8 cellular contexts compared by ENCODE assay signal in the genomic region with DNA sequence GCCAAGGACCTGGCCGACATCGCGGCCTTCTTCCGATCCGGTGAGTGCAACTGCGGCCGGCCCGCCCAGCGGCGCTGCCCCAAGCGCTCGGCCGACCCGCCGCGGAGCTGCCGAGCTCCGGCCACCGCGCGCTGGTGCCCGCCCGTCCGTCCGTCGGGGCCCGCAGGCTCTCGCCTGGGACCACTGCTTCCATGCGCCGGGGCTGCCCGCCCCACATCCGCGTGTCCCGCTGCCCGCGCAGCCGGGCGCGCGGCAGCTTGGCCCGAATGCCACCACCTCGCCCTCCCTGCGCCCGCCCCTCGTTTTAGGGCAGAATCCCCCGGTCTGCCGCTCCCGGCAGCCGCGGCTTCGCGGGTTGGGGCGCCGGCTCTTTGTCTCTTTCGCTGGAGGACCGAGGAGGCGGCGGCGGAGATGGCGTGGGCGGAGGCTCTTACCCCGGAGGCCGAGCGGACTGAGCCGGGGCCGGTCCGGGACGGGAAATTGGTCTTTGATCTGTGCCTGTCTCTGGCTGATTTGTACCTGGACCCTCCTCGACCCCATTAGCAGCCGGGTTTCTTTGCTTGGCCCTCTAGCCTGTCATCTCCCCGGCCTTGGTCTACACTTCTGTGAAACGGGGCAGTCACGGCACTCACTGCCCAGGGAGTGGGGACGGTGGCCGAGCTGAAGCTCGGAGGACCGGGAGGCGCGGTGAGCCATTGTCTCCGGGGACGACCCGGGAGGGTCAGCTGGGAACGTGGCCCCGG. TPM values are rescaled to one million over a fixed set of nuclear protein-coding genes. Genes with fewer than 3 reads are reported as not detected.
DNase-seq lines count a peak whose midpoint lies in the region; ATAC-seq and TF ChIP-seq lines count a peak whose summit lies in the region.

No MANE protein-coding gene starts in this region.

- H3K4me1 Mint-ChIP-seq in CD8-positive, alpha-beta T cell (ENCODE audit: low read depth), result peaks cover 11% of the 10 kb centered on the region
- peaks cover 43% of the 10 kb centered on the region for H3K4me1 Mint-ChIP-seq in endothelial cell (ENCODE audit: unreplicated experiment)

- H3K27me3 ChIP-seq in CD8-positive, alpha-beta T cell (ENCODE audit: insufficient read depth, low read length), result no peaks in the 10 kb centered on the region
- no peaks in the 10 kb centered on the region for H3K27me3 ChIP-seq in thyroid gland

- no peak overlapping the region for H3K27ac ChIP-seq in CD8-positive, alpha-beta T cell (ENCODE audit: low read depth, low read length)
- peak overlapping the region; percentile 74 to 94 (median 92) for H3K27ac ChIP-seq in thyroid gland

- peak in 4 of 7 experiments; percentile 23 to 51 (median 30) for DNase-seq in CD8-positive, alpha-beta T cell
- DNase-seq in GM20000 (ENCODE audit: low spot score), result peak; percentile 78
- peak; percentile 49 for DNase-seq in HK-2 (ENCODE audit: unreplicated experiment)
- DNase-seq in activated CD4-positive, alpha-beta T cell treated with anti-CD3 and anti-CD28 coated beads, Interleukin-2, amount 50 U/mL, for 48 hours, result peak; percentile 32 to 44
- peak; percentile 43 for DNase-seq in endothelial cell (ENCODE audit: low spot score)
- peak; percentile 43 for DNase-seq in myocyte (ENCODE audit: low read depth)
- peak; percentile 40 to 44 for DNase-seq in thyroid gland
- no peak for DNase-seq in epidermal melanocyte (ENCODE audit: insufficient read length, low spot score)

- H3K4me1 ChIP-seq in CD8-positive, alpha-beta T cell (ENCODE audit: insufficient read depth, low read length), result peaks cover 13% of the 10 kb centered on the region
- peaks cover 14 to 22% of the 10 kb centered on the region in 2 donors for H3K4me1 ChIP-seq in thyroid gland

- no peak for ATAC-seq in CD8-positive, alpha-beta T cell

- no peaks in the 10 kb centered on the region for H3K9me3 Mint-ChIP-seq in CD8-positive, alpha-beta T cell
- no peaks in the 10 kb centered on the region for H3K9me3 Mint-ChIP-seq in endothelial cell (ENCODE audit: unreplicated experiment)

- H3K4me3 ChIP-seq in CD8-positive, alpha-beta T cell (ENCODE audit: low read depth, low read length), result peak overlapping the region; percentile 60
- H3K4me3 ChIP-seq in thyroid gland (replicated peaks in 1 of 3), result peak overlapping the region; percentile 68 to 86 (median 78)

- intact Hi-C loops in CD8-positive, alpha-beta T cell (cut with DNase I, micrococcal nuclease), result loop anchor here (5.0 to 10.0 kb wide), 6 partner anchors 118 to 851 kb away; a partner anchor contains a TSS
- intact Hi-C loops in thyroid gland (cut with DNase I), result loop anchor here (10.0 kb wide), 1 partner anchor 121 kb away; no protein-coding TSS in a partner anchor

- H3K27ac Mint-ChIP-seq in CD8-positive, alpha-beta T cell, result no peak overlapping the region
- H3K27ac Mint-ChIP-seq in endothelial cell (ENCODE audit: unreplicated experiment), result peak overlapping the region; percentile 30

- WGBS in thyroid gland, 2 donors, result 0% methylated on average over 18 to 42 of the region's 84 CpGs

- no peaks in the 10 kb centered on the region for H3K36me3 ChIP-seq in CD8-positive, alpha-beta T cell (ENCODE audit: insufficient read depth, low read length)
- H3K36me3 ChIP-seq in thyroid gland, result no peaks in the 10 kb centered on the region

- peaks cover 36% of the 10 kb centered on the region for H3K27me3 Mint-ChIP-seq in CD8-positive, alpha-beta T cell (ENCODE audit: low read depth)
- peaks cover 13% of the 10 kb centered on the region for H3K27me3 Mint-ChIP-seq in endothelial cell (ENCODE audit: unreplicated experiment)

- CTCF ChIA-PET in CD8-positive, alpha-beta T cell (lab: Charles Lee), result no interaction called here

- no peaks in the 10 kb centered on the region for H3K36me3 Mint-ChIP-seq in CD8-positive, alpha-beta T cell
- H3K36me3 Mint-ChIP-seq in endothelial cell (ENCODE audit: low read depth, unreplicated experiment), result peaks cover 4% of the 10 kb centered on the region

- no peak for TF ChIP-seq CTCF in CD8-positive, alpha-beta T cell (IDR thresholded peaks at IDR 0.05)
- no peak for TF ChIP-seq CTCF in GM20000 (IDR thresholded peaks at IDR 0.05; ENCODE audit: extremely low read depth, missing control alignments)
- no peak for TF ChIP-seq CTCF in endothelial cell (IDR thresholded peaks at IDR 0.05; ENCODE audit: unreplicated experiment)
- TF ChIP-seq CTCF in thyroid gland (IDR thresholded peaks at IDR 0.05), result no peak

- TF ChIP-seq POLR2A in thyroid gland (IDR thresholded peaks at IDR 0.05), result no peak

- no peaks in the 10 kb centered on the region for H3K9me3 ChIP-seq in CD8-positive, alpha-beta T cell (ENCODE audit: low read length)
- no peaks in the 10 kb centered on the region for H3K9me3 ChIP-seq in thyroid gland

- POLR2A ChIA-PET in CD8-positive, alpha-beta T cell (lab: Charles Lee), result no interaction called here

- peak overlapping the region; percentile 83 for H3K4me3 Mint-ChIP-seq in CD8-positive, alpha-beta T cell
- H3K4me3 Mint-ChIP-seq in endothelial cell (ENCODE audit: unreplicated experiment), result peak overlapping the region; percentile 96

RNA-seq across cellular contexts. Expression of a gene that starts 0.9 kb away (rescaled TPM):
- total RNA-seq in CD8-positive, alpha-beta T cell, result 1 to 10 TPM; 3.4 to 6.5 TPM
- total RNA-seq in endothelial cell (ENCODE audit: unreplicated experiment) (229 TPM), myocyte (122 and 126 TPM in 2 replicates), thyroid gland (100 to 1,000 TPM in 2 of 4 donors, 10 to 100 TPM in 2; 67.4 to 103 (median 94.7) TPM)
- polyA plus RNA-seq in myocyte (2012), result 126 TPM

Comparison
In these comparisons a context has a peak if more than half of its experiments do, and no peak if none do; other contexts are left out.
1. RNA of a gene that starts 0.9 kb away (total RNA-seq): 229 TPM in endothelial cell (single experiment), 122 to 126 TPM in myocyte and 67.4 to 103 TPM in thyroid gland; 3.4 to 6.5 TPM in CD8-positive, alpha-beta T cell; every median in the first group is over 4 times any median in the second.